In genomic region chr14:64997108-64997794, GRCh38 we compare ENCODE assay signal across 2 cellular contexts.
TF ChIP-seq lines count a peak whose summit lies in the region.

No MANE protein-coding gene starts in this region.

TF ChIP-seq in IMR-90, 13 proteins besides CTCF, POLR2A, EP300 and RAD21:
- TF ChIP-seq MAFK (IDR thresholded peaks at IDR 0.05; ENCODE audit: low read depth, low read length): no peak
- no peak for TF ChIP-seq SMC3 (IDR thresholded peaks at IDR 0.05; ENCODE audit: low read depth, low read length)
- TF ChIP-seq NFE2L2 (IDR thresholded peaks at IDR 0.05; ENCODE audit: low read depth, low read length): no peak
- TF ChIP-seq, protein P1, sequence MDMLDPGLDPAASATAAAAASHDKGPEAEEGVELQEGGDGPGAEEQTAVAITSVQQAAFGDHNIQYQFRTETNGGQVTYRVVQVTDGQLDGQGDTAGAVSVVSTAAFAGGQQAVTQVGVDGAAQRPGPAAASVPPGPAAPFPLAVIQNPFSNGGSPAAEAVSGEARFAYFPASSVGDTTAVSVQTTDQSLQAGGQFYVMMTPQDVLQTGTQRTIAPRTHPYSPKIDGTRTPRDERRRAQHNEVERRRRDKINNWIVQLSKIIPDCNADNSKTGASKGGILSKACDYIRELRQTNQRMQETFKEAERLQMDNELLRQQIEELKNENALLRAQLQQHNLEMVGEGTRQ (IDR thresholded peaks at IDR 0.05; ENCODE audit: low read depth, low read length): no peak
- TF ChIP-seq RCOR1 (IDR thresholded peaks at IDR 0.05; ENCODE audit: insufficient replicate concordance, low read length): no peak
- TF ChIP-seq ELK1 (IDR thresholded peaks at IDR 0.05; ENCODE audit: borderline replicate concordance, low read depth, low read length): no peak
- TF ChIP-seq MAZ (IDR thresholded peaks at IDR 0.05; ENCODE audit: borderline replicate concordance, low read depth, low read length): no peak
- TF ChIP-seq MXI1 (IDR thresholded peaks at IDR 0.05; ENCODE audit: borderline replicate concordance, low read depth, low read length): no peak
- no peak for TF ChIP-seq RFX5 (IDR thresholded peaks at IDR 0.05; ENCODE audit: low read depth, low read length)
TF ChIP-seq in IMR-90: peak in this region for 0.

TF ChIP-seq in K562, 482 proteins besides CTCF, POLR2A, EP300 and RAD21:
- TF ChIP-seq PBX2 (CRISPR knock-in tag; IDR thresholded peaks at IDR 0.05; ENCODE audit: low read depth) (no peak), PBX2 (tag; conservative IDR thresholded peaks at IDR 0.05; ENCODE audit: low read depth) (peak; percentile 33; the same call in 1 of the 2 replicates), SAFB2 (IDR thresholded peaks at IDR 0.05; ENCODE audit: borderline replicate concordance, low read depth, low read length, severe bottlenecking) (no peak)
- TF ChIP-seq, protein P2, sequence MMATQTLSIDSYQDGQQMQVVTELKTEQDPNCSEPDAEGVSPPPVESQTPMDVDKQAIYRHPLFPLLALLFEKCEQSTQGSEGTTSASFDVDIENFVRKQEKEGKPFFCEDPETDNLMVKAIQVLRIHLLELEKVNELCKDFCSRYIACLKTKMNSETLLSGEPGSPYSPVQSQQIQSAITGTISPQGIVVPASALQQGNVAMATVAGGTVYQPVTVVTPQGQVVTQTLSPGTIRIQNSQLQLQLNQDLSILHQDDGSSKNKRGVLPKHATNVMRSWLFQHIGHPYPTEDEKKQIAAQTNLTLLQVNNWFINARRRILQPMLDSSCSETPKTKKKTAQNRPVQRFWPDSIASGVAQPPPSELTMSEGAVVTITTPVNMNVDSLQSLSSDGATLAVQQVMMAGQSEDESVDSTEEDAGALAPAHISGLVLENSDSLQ (IDR thresholded peaks at IDR 0.05): peak; percentile 84
TF ChIP-seq in K562: peak in this region for 2.
